Comparison of ENCODE assay signal across 22 cellular contexts in the genomic region with DNA sequence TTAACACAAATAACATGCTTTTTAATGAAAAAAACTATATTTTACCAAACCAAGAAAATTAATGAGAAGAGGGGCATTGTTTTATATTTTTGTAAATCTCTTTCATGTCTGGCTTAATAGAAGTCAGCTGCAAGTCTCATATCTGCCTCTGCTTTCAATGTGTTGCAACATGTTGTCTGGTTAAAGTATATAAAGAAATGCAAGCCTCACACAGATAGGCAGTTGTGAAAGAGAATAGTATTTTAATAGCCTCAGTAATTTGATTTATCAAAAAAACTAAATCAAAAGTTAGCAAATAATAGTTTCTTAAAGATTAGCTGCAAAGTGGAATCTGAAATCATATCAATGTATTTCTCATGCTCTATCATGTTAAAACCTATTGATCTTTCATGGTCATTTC. TPM values are rescaled to one million over a fixed set of nuclear protein-coding genes. Genes with fewer than 3 reads are reported as not detected.
DNase-seq lines count a peak whose midpoint lies in the region; ATAC-seq, FAIRE-seq and TF ChIP-seq lines count a peak whose summit lies in the region.
"Had no signal": no experiment of that assay in that cellular context is flagged by ENCODE, and none has a peak within 500 bp of the region (broad histone marks: within the 10 kb centered on the region; RNA-seq: fewer than 3 reads in every experiment).

No MANE protein-coding gene starts in this region.

- DNase-seq in SK-N-SH = no peak
- DNase-seq in K562 (ENCODE audit: extremely low read depth in 1 of 4, low spot score in 3 of 4) = no peak
- DNase-seq in fibroblast of pulmonary artery (ENCODE audit: low read depth) = peak; percentile 70
- DNase-seq in activated CD4-positive, CD25-positive, alpha-beta regulatory T cell treated with anti-CD3 and anti-CD28 coated beads, Interleukin-2, amount 50 U/mL, for 72 hours = no peak
- no peak for DNase-seq in NCI-H2227 treated with DMSO at 0.1 percent for 48 hours (lab: John Stamatoyannopoulos, UW)
- DNase-seq: 8988T, DND-41, GOT3, NCI-H1105 treated with DMSO at 0.1 percent for 48 hours, NCI-H187 treated with DMSO at 0.1 percent for 48 hours, NCI-H2171, NCI-H446 treated with DMSO at 0.1 percent for 48 hours, NCI-H748 treated with DMSO at 0.1 percent for 48 hours, PC-3, SJCRH30 had no signal

- H3K9me2 ChIP-seq in SK-N-SH = no peaks in the 10 kb centered on the region

- ATAC-seq in SK-N-SH treated with all-trans-retinoic acid at 6 μM for 48 hours = no peak
- no peak for ATAC-seq in K562
- no peak for ATAC-seq in GM19467 (IDR thresholded peaks at IDR 0.05; ENCODE audit: unreplicated experiment)
- no peak for ATAC-seq in GM18870 (IDR thresholded peaks at IDR 0.05; ENCODE audit: unreplicated experiment)
- ATAC-seq: GM12878, PC-3 had no signal

- in situ Hi-C loops in K562 (cut with MboI) = no loop called here

- POLR2A ChIA-PET in SK-N-SH (lab: Yijun Ruan, JAX) = no interaction called here
- POLR2A ChIA-PET in K562 (lab: Yijun Ruan, JAX) = interaction anchor here (0.6 to 0.7 kb wide), 2 partner anchors 15 to 433 kb away, joined by 3 read pairs; no protein-coding TSS in a partner anchor

- CTCF ChIA-PET in SK-N-SH (lab: Yijun Ruan, JAX) = interaction anchor here (0.8 to 1.2 kb wide), 4 partner anchors 15 to 97 kb away, joined by 3 read pairs; no protein-coding TSS in a partner anchor
- CTCF ChIA-PET in K562 (lab: Yijun Ruan, JAX; ENCODE audit: low intra/inter-chr PET ratio) = no interaction called here

- no peak for TF ChIP-seq RAD21 in SK-N-SH (IDR thresholded peaks at IDR 0.05; ENCODE audit: low read length)
- TF ChIP-seq RAD21 in K562 (CRISPR knock-in tag; conservative IDR thresholded peaks at IDR 0.05 in 1 of 2, IDR thresholded peaks at IDR 0.05 in 1 of 2) = no peak

- TF ChIP-seq EP300 in SK-N-SH (IDR thresholded peaks at IDR 0.05; ENCODE audit: borderline replicate concordance in 1 of 2, low read depth in 1 of 2, low read length in 1 of 2) = no peak
- no peak for TF ChIP-seq EP300 in K562 (IDR thresholded peaks at IDR 0.05; ENCODE audit: low read length)

- FAIRE-seq in K562 (lab: Jason Lieb, UNC) = no peak
- FAIRE-seq: G401.6 had no signal

- H3K27me3 ChIP-seq in SK-N-SH (ENCODE audit: insufficient read depth) = no peaks in the 10 kb centered on the region
- no peaks in the 10 kb centered on the region for H3K27me3 ChIP-seq in K562 (ENCODE audit: control insufficient read depth in 2 of 2, insufficient read depth in 2 of 2, low read length in 2 of 2)
- H3K27me3 ChIP-seq: SJCRH30 had no signal

- H3K79me2 ChIP-seq in SK-N-SH (ENCODE audit: insufficient read depth) (no peaks in the 10 kb centered on the region), K562 (ENCODE audit: control insufficient read depth, insufficient read depth, low read length) (no peaks in the 10 kb centered on the region)

- H3K36me3 ChIP-seq in SK-N-SH (replicated peaks in 1 of 2; ENCODE audit: control insufficient read depth in 1 of 2, insufficient read depth in 2 of 2, low read length in 1 of 2) = no peaks in the 10 kb centered on the region
- no peaks in the 10 kb centered on the region for H3K36me3 ChIP-seq in K562 (ENCODE audit: control insufficient read depth, insufficient read depth, low read length)
- H3K36me3 ChIP-seq: SJCRH30 had no signal

- no peak for TF ChIP-seq CTCF in SK-N-SH (IDR thresholded peaks at IDR 0.05)
- no peak for TF ChIP-seq CTCF in K562 (IDR thresholded peaks at IDR 0.05 in 2 of 3, conservative IDR thresholded peaks at IDR 0.05 in 1 of 3; ENCODE audit: insufficient read depth in 2 of 3, low read depth in 1 of 3, low read length in 3 of 3)
- TF ChIP-seq CTCF in fibroblast of pulmonary artery (IDR thresholded peaks at IDR 0.05; ENCODE audit: low read length, missing control alignments) = no peak

- H2AFZ ChIP-seq in SK-N-SH (ENCODE audit: low read depth) (no peak overlapping the region), K562 (ENCODE audit: low read depth, low read length) (no peak overlapping the region)

- H4K20me1 ChIP-seq in SK-N-SH (ENCODE audit: insufficient read depth) = no peaks in the 10 kb centered on the region
- no peaks in the 10 kb centered on the region for H4K20me1 ChIP-seq in K562 (replicated peaks; ENCODE audit: control insufficient read depth, insufficient read depth, low read length)

- H3K9me1 ChIP-seq in K562 (ENCODE audit: control insufficient read depth, insufficient read depth, low read length) = no peaks in the 10 kb centered on the region

- H3K4me2 ChIP-seq in SK-N-SH (no peak overlapping the region), K562 (ENCODE audit: insufficient read depth, low read length) (no peak overlapping the region)

- H3K9ac ChIP-seq in SK-N-SH = no peak overlapping the region
- H3K9ac ChIP-seq in K562 (ENCODE audit: insufficient read depth in 1 of 2, low read depth in 2 of 2, low read length in 2 of 2) = no peak overlapping the region

- BruUV-seq in K562 (replicated peaks; lab: Mats Ljungman, UMichigan) = no TSS peak

- TF ChIP-seq POLR2A in K562 (conservative IDR thresholded peaks at IDR 0.05) = no peak

- H3K27ac ChIP-seq in SK-N-SH (ENCODE audit: low read depth in 2 of 2, low read length in 1 of 2) (no peak overlapping the region), K562 (ENCODE audit: extremely low read depth, low read depth, low read length) (no peak overlapping the region)
- H3K27ac ChIP-seq: C4-2B, RWPE1, SJCRH30 had no signal

- intact Hi-C loops in K562 (cut with micrococcal nuclease) = no loop called here

- H3K9me3 ChIP-seq in SK-N-SH = no peaks in the 10 kb centered on the region
- H3K9me3 ChIP-seq in K562 (replicated peaks; ENCODE audit: control insufficient read depth, insufficient read depth, low read depth, low read length) = no peaks in the 10 kb centered on the region
- H3K9me3 ChIP-seq: SJCRH30 had no signal

- no peaks in the 10 kb centered on the region for H3F3A ChIP-seq in SK-N-SH (replicated peaks; ENCODE audit: insufficient read depth)

- peaks cover 6 to 13% of the 10 kb centered on the region in 2 experiments; a peak in 3 of 4 replicates for H3K4me1 ChIP-seq in SK-N-SH (ENCODE audit: control insufficient read depth in 1 of 2, insufficient read depth in 2 of 2, low read depth in 1 of 2, low read length in 1 of 2)
- no peaks in the 10 kb centered on the region; a peak in 1 of 5 replicates for H3K4me1 ChIP-seq in K562 (replicated peaks in 1 of 2; ENCODE audit: control insufficient read depth in 2 of 2, insufficient read depth in 2 of 2, low read length in 2 of 2)

- H3K4me3 ChIP-seq in SK-N-SH (ENCODE audit: low read depth in 2 of 2, low read length in 1 of 2) (no peak overlapping the region), K562 (no peak overlapping the region), fibroblast of pulmonary artery (replicated peaks; ENCODE audit: low read depth, low read length) (no peak overlapping the region)
- H3K4me3 ChIP-seq: GM12878, SJCRH30 had no signal

TF ChIP-seq in SK-N-SH treated with all-trans-retinoic acid at 6 μM for 48 hours, 23 proteins besides CTCF, POLR2A, EP300 and RAD21:
- peak; percentile 54; the same call in 1 of the 2 replicates for TF ChIP-seq ISL1 (CRISPR knock-in tag; IDR thresholded peaks at IDR 0.05)
- TF ChIP-seq ZFP30 (CRISPR knock-in tag; IDR thresholded peaks at IDR 0.05) = no peak

TF ChIP-seq in SK-N-SH, 30 proteins besides CTCF, POLR2A, EP300 and RAD21 (continues in another document):
- TF ChIP-seq CHD2 (IDR thresholded peaks at IDR 0.05; ENCODE audit: low read length, partially characterized antibody) = no peak
- no peak for TF ChIP-seq FOXM1 (IDR thresholded peaks at IDR 0.05; ENCODE audit: low read depth)
- TF ChIP-seq, protein P1, sequence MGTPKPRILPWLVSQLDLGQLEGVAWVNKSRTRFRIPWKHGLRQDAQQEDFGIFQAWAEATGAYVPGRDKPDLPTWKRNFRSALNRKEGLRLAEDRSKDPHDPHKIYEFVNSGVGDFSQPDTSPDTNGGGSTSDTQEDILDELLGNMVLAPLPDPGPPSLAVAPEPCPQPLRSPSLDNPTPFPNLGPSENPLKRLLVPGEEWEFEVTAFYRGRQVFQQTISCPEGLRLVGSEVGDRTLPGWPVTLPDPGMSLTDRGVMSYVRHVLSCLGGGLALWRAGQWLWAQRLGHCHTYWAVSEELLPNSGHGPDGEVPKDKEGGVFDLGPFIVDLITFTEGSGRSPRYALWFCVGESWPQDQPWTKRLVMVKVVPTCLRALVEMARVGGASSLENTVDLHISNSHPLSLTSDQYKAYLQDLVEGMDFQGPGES (IDR thresholded peaks at IDR 0.05; ENCODE audit: low read depth, low read length) = no peak

TF ChIP-seq in K562, 482 proteins besides CTCF, POLR2A, EP300 and RAD21 (continues in another document):
- TF ChIP-seq, protein P2, sequence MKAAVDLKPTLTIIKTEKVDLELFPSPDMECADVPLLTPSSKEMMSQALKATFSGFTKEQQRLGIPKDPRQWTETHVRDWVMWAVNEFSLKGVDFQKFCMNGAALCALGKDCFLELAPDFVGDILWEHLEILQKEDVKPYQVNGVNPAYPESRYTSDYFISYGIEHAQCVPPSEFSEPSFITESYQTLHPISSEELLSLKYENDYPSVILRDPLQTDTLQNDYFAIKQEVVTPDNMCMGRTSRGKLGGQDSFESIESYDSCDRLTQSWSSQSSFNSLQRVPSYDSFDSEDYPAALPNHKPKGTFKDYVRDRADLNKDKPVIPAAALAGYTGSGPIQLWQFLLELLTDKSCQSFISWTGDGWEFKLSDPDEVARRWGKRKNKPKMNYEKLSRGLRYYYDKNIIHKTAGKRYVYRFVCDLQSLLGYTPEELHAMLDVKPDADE (conservative IDR thresholded peaks at IDR 0.05; ENCODE audit: control insufficient read depth, low read depth, low read length) = no peak

RNA-seq across cellular contexts. Expression of a gene that starts 52.9 kb away (rescaled TPM):
- polyA plus RNA-seq in SK-N-SH (2012; rRNA removed) = 10.7 and 13.1 TPM in 2 replicates
- 10.1 and 12.0 TPM in 2 replicates for polyA plus RNA-seq in SK-N-SH (2012; cell fraction: cytosol; rRNA removed)
- polyA plus RNA-seq in SK-N-SH (2012; cell fraction: nucleus; rRNA removed) = 10.0 and 17.1 TPM in 2 replicates
- 51.3 and 140 TPM in 2 replicates for total RNA-seq in K562 (2011; cell fraction: chromatin; rRNA removed; ENCODE audit: low replicate concordance)
- 21.5 and 31.2 TPM in 2 replicates for total RNA-seq in K562 (2011; cell fraction: nucleolus; rRNA removed)
- 55.1 and 80.0 TPM in 2 replicates for total RNA-seq in K562 (2011; cell fraction: nucleoplasm; rRNA removed)
- 8.3 and 12.2 TPM in 2 replicates for total RNA-seq in K562 (2014; rRNA removed)
- total RNA-seq in K562 (2014; rRNA removed; fragmentation: Illumina TruSeq; extraction: Trizol) = 19.4 and 20.3 TPM in 2 replicates
- 19.9 TPM in 2 replicates for total RNA-seq in K562 (2015; rRNA removed; fragmentation: Illumina TruSeq; extraction: Trizol)
- 16.2 and 17.0 TPM in 2 replicates for total RNA-seq in K562 (2021)
- 22.2 and 25.7 TPM in 2 replicates for polyA plus RNA-seq in K562 (2011; rRNA removed)
- 12.8 and 15.5 TPM in 2 replicates for polyA plus RNA-seq in K562 (2011; cell fraction: cytosol; rRNA removed)
- 23.6 and 27.1 TPM in 2 replicates for polyA plus RNA-seq in K562 (2011; cell fraction: nucleus; rRNA removed)
- 12.6 and 12.9 TPM in 2 replicates for polyA plus RNA-seq in K562 (2012)
- polyA plus RNA-seq in K562 (2014; fragmentation: Illumina TruSeq; extraction: Trizol) = 17.4 and 19.7 TPM in 2 replicates
- 1 to 10 TPM; 4.9 to 6.2 TPM for polyA plus RNA-seq in K562 (2014; fragmentation: Nextera tagmentation; extraction: Ambion mirVana)
- polyA plus RNA-seq in K562 (2014; rRNA removed) = 9.4 and 10.8 TPM in 2 replicates
- polyA minus RNA-seq in K562 (2011; rRNA and poly(A)+ RNA removed) = 67.5 and 67.7 TPM in 2 replicates
- 14.5 and 23.9 TPM in 2 replicates for polyA minus RNA-seq in K562 (2011; cell fraction: cytosol; rRNA and poly(A)+ RNA removed)
- 40.3 and 55.5 TPM in 2 replicates for polyA minus RNA-seq in K562 (2011; cell fraction: nucleus; rRNA and poly(A)+ RNA removed)
